ENCODE assay signal across 14 cellular contexts in genomic region chr1:46556822-46557221, GRCh38. TPM values are rescaled to one million over a fixed set of nuclear protein-coding genes. Genes with fewer than 3 reads are reported as not detected.
DNase-seq lines count a peak whose midpoint lies in the region; ATAC-seq and TF ChIP-seq lines count a peak whose summit lies in the region.
"Had no signal": no experiment of that assay in that cellular context is flagged by ENCODE, and none has a peak within 500 bp of the region (broad histone marks: within the 10 kb centered on the region; RNA-seq: fewer than 3 reads in every experiment).

No MANE protein-coding gene starts in this region.

- no peak for ATAC-seq in GM18519 (IDR thresholded peaks at IDR 0.05; ENCODE audit: low FRiP score, unreplicated experiment)

- H3K27me3 ChIP-seq in cardiac muscle cell (no peaks in the 10 kb centered on the region), left ventricle myocardium inferior (ENCODE audit: low read depth) (peaks cover 14% of the 10 kb centered on the region), stomach (peaks cover 0 to 7% (median 0%) of the 10 kb centered on the region in 3 donors)
- H3K27me3 ChIP-seq: BE2C had no signal

- 29 to 64% (median 40%) methylated on average over 3 of the region's 3 CpGs for WGBS in stomach, 5 donors

- H3K9me3 ChIP-seq in cardiac muscle cell (ENCODE audit: low read depth) (no peaks in the 10 kb centered on the region), left ventricle myocardium inferior (replicated peaks) (no peaks in the 10 kb centered on the region), stomach (no peaks in the 10 kb centered on the region)
- H3K9me3 ChIP-seq: BE2C had no signal

- H3K27ac ChIP-seq in cardiac muscle cell (no peak overlapping the region), left ventricle myocardium inferior (replicated peaks) (no peak overlapping the region), RWPE1 (no peak overlapping the region), stomach (peak overlapping the region in 4 of 5 donors; percentile 2 to 59 (median 57))

- POLR2A ChIA-PET in RWPE1 (lab: Yijun Ruan, JAX; ENCODE audit: low non-redundant PET), result no interaction called here

- TF ChIP-seq CTCF in cardiac muscle cell (IDR thresholded peaks at IDR 0.05; ENCODE audit: low read depth, low read length), result peak; percentile 9
- TF ChIP-seq CTCF in left ventricle myocardium inferior (IDR thresholded peaks at IDR 0.05; ENCODE audit: borderline replicate concordance), result no peak
- TF ChIP-seq CTCF in RWPE1 (conservative IDR thresholded peaks at IDR 0.05; ENCODE audit: low read depth), result no peak
- peak; percentile 6 for TF ChIP-seq CTCF in fibroblast of mammary gland (conservative IDR thresholded peaks at IDR 0.05; ENCODE audit: control insufficient read depth, insufficient read depth, low read depth, low read length)
- no peak for TF ChIP-seq CTCF in stomach (IDR thresholded peaks at IDR 0.05)

- DNase-seq in cardiac muscle cell (ENCODE audit: low read depth in 1 of 2, low spot score in 1 of 2) (peak in 1 of 2 donors; percentile 47), left ventricle myocardium inferior (no peak), RWPE1 (ENCODE audit: low spot score) (peak; percentile 34), fibroblast of mammary gland (ENCODE audit: low read depth) (peak; percentile 80), stomach (no peak), NCI-H146 treated with DMSO at 0.1 percent for 48 hours (lab: John Stamatoyannopoulos, UW; ENCODE audit: unreplicated experiment) (no peak)
- no peak for DNase-seq in activated effector memory CD4-positive, alpha-beta T cell treated with anti-CD3 and anti-CD28 coated beads, Interleukin-2, amount 50 U/mL, for 16 hours
- DNase-seq: BE2C; cerebellar nuclear complex; naive B cell; stimulated activated naive CD4-positive, alpha-beta T cell had no signal

- no peaks in the 10 kb centered on the region for H3K4me1 ChIP-seq in cardiac muscle cell (ENCODE audit: low read depth)
- peaks cover 7% of the 10 kb centered on the region for H3K4me1 ChIP-seq in left ventricle myocardium inferior
- H3K4me1 ChIP-seq in stomach, result no peaks in the 10 kb centered on the region
- H3K4me1 ChIP-seq: BE2C had no signal

- no peak for TF ChIP-seq POLR2A in stomach (IDR thresholded peaks at IDR 0.05)

- H3K36me3 ChIP-seq in cardiac muscle cell (no peaks in the 10 kb centered on the region), left ventricle myocardium inferior (peaks cover 44% of the 10 kb centered on the region), stomach (peaks cover 36 to 47% (median 46%) of the 10 kb centered on the region in 4 donors)
- H3K36me3 ChIP-seq: BE2C had no signal

- intact Hi-C loops in left ventricle myocardium inferior (cut with micrococcal nuclease), result no loop called here
- intact Hi-C loops in stomach (cut with DNase I; ENCODE audit: low total_unique reads), result no loop called here

- CTCF ChIA-PET in RWPE1 (lab: Yijun Ruan, JAX), result interaction anchor here (1.4 kb wide), 1 partner anchor 110 kb away, joined by 3 read pairs; no protein-coding TSS in a partner anchor

- no peak for TF ChIP-seq EP300 in stomach (IDR thresholded peaks at IDR 0.05)

- H3K4me3 ChIP-seq in cardiac muscle cell (no peak overlapping the region), left ventricle myocardium inferior (no peak overlapping the region), fibroblast of mammary gland (ENCODE audit: control insufficient read depth, low read depth, low read length) (no peak overlapping the region), stomach (no peak overlapping the region)

RNA-seq across cellular contexts. Expression of gene KNCN, which starts 5.4 kb away (rescaled TPM):
- not detected in 2 replicates for total RNA-seq in cardiac muscle cell
- polyA plus RNA-seq in cardiac muscle cell, result not detected in 2 replicates
- not detected for total RNA-seq in left ventricle myocardium inferior
- total RNA-seq in stomach, result not detected
- not detected for polyA plus RNA-seq in stomach
- total RNA-seq: T-helper 1 cell treated with Interleukin-12 subunit alpha and Interleukin-12 subunit beta and Interleukin-4 antibody, amounts not matched to agents 30 ng/mL and 1 ng/mL, for 36 hours had no signal
- polyA plus RNA-seq: IgD-negative memory B cell had no signal

RNA-seq across cellular contexts. Expression of gene MKNK1, which starts 47.2 kb away (rescaled TPM):
- total RNA-seq in cardiac muscle cell (12.8 and 18.6 TPM in 2 replicates), left ventricle myocardium inferior (43.5 TPM), stomach (100 to 1,000 TPM in 1 of 5 donors, 10 to 100 TPM in 4; 35.0 to 182 (median 43.7) TPM)
- polyA plus RNA-seq in cardiac muscle cell (20.3 and 23.7 TPM in 2 replicates), stomach (10 to 100 TPM; 21.2 to 32.4 (median 29.1) TPM)

RNA-seq across cellular contexts. Expression of gene MOB3C, which starts 59.8 kb away (rescaled TPM):
- total RNA-seq in cardiac muscle cell (6.2 and 7.5 TPM in 2 replicates), left ventricle myocardium inferior (12.8 TPM), stomach (10 to 100 TPM in 4 of 5 donors, 1 to 10 TPM in 1; 8.4 to 27.2 (median 15.2) TPM)
- polyA plus RNA-seq in cardiac muscle cell (4.5 and 5.5 TPM in 2 replicates), stomach (10 to 100 TPM; 10.2 to 12.0 (median 10.4) TPM)

Comparison
In these comparisons a context has a peak if more than half of its experiments do, and no peak if none do; other contexts are left out.
1. CTCF ChIP-seq: peak in cardiac muscle cell (single experiment) and fibroblast of mammary gland (single experiment); none in left ventricle myocardium inferior (single experiment), RWPE1 (single experiment) and stomach (0 of 7).
2. DNase-seq: peak in RWPE1 (single experiment) and fibroblast of mammary gland (single experiment); none in left ventricle myocardium inferior (single experiment), stomach (single experiment), activated effector memory CD4-positive, alpha-beta T cell treated with anti-CD3 and anti-CD28 coated beads, Interleukin-2, amount 50 U/mL, for 16 hours (single experiment) and NCI-H146 treated with DMSO at 0.1 percent for 48 hours (single experiment).
3. H3K27ac ChIP-seq: peak in stomach (4 of 5); none in cardiac muscle cell (single experiment), left ventricle myocardium inferior (single experiment) and RWPE1 (single experiment).